ENCODE assay signal across 19 cellular contexts in the genomic region with DNA sequence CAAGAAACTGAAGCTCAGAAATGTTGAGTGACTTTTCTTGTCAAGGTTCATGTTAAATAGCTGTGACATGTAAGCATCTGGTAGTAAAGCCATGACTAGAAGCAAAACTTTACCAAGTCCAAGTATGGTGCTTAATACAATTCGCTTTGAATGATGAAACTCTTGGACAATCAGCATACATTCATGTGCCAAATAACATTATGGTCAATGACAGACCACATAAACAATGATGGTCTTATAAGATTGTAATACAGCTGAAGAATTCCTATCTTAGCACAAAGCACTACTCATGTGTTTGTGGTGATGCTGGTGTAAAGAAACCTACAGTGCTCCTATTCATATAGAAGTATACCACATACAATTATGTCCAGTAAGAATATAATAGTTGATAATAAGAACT.
"Had no signal": no experiment of that assay in that cellular context is flagged by ENCODE, and none has a peak within 500 bp of the region (broad histone marks: within the 10 kb centered on the region; RNA-seq: fewer than 3 reads in every experiment).

No MANE protein-coding gene starts in this region.

- DNase-seq: activated CD4-positive, alpha-beta T cell treated with anti-CD3 and anti-CD28 coated beads for 1 hour; activated CD4-positive, alpha-beta T cell treated with anti-CD3 and anti-CD28 coated beads, Interleukin-2, amount 50 U/mL, for 1 hour; activated gamma-delta T cell treated with Interleukin-2 at 50 U/mL for 16 hours; activated T-cell treated with anti-CD3 and anti-CD28 coated beads, Interleukin-2, amount 50 U/mL, for 1 hour; effector CD8-positive, alpha-beta T cell; erythroblast; gastrocnemius medialis; hypothalamus; islet precursor cell; left cardiac atrium; retina; sigmoid colon; stimulated activated CD4-positive, alpha-beta T cell treated with anti-CD3 and anti-CD28 coated beads, Interleukin-2, amount 100 ng/mL, for 48 hours; stimulated activated CD8-positive, alpha-beta memory T cell treated with anti-CD3 and anti-CD28 coated beads, Interleukin-4, amount 100 ng/mL, for 48 hours; stimulated activated naive B cell treated with anti-CD40 and anti-IgM and Interleukin-4, amounts not matched to agents 10 μg/mL and 1 μg/mL and 100 μg/mL, for 72 hours; transverse colon had no signal

- FAIRE-seq: bronchial epithelial cell had no signal

- ATAC-seq: gastrocnemius medialis; left cardiac atrium; natural killer cell treated with Interleukin-12 subunit alpha and Interleukin-12 subunit beta and Interleukin-15 and Interleukin-18, amount 100 ng/mL, for 72 hours; stimulated activated naive B cell treated with anti-CD40 and anti-IgM and Interleukin-4, amounts not matched to agents 10 μg/mL and 1 μg/mL and 100 μg/mL, for 72 hours had no signal

- H3K4me3 ChIP-seq: gastrocnemius medialis, sigmoid colon, transverse colon, vagina had no signal

- H3K9me3 ChIP-seq: gastrocnemius medialis, sigmoid colon, transverse colon, vagina had no signal

- H3K27ac ChIP-seq: gastrocnemius medialis, sigmoid colon, transverse colon, vagina had no signal

- H3K4me1 ChIP-seq: sigmoid colon, vagina had no signal

- H3K36me3 ChIP-seq: gastrocnemius medialis, sigmoid colon, vagina had no signal
